Comparison of ENCODE assay signal across 7 cellular contexts in genomic region chr12:122346054-122346453, GRCh38.
"Had no signal": no experiment of that assay in that cellular context is flagged by ENCODE, and none has a peak within 500 bp of the region (broad histone marks: within the 10 kb centered on the region; RNA-seq: fewer than 3 reads in every experiment).

No MANE protein-coding gene starts in this region.

- H3K4me2 ChIP-seq: KMS-11 had no signal

- H3K9ac ChIP-seq: KMS-11 had no signal

- H3K27me3 Mint-ChIP-seq: IgD-negative memory B cell had no signal

- H3K4me3 Mint-ChIP-seq: IgD-negative memory B cell had no signal

- H3K27ac Mint-ChIP-seq: IgD-negative memory B cell had no signal

- FAIRE-seq: HTR-8/SVneo had no signal

- DNase-seq: IMR-90, KBM-7, KG1 had no signal

- H3K9me3 Mint-ChIP-seq: IgD-negative memory B cell had no signal

- H3K27ac ChIP-seq: HL-60, KMS-11 had no signal

- H3K4me1 Mint-ChIP-seq: IgD-negative memory B cell had no signal
